1 cellular context compared by ENCODE assay signal in genomic region chr7:27147211-27148030, GRCh38.
TF ChIP-seq lines count a peak whose summit lies in the region.

Gene HOXA6, minus strand, starts transcription at chr7:27147774. Its CDS starts 25 bp downstream, at chr7:27147749.

TF ChIP-seq in HepG2, 621 proteins besides CTCF, POLR2A, EP300 and RAD21 (continued from another document):
- no peak for TF ChIP-seq ZBTB40 (IDR thresholded peaks at IDR 0.05)
- TF ChIP-seq ZBTB40 (CRISPR knock-in tag; IDR thresholded peaks at IDR 0.05) = no peak
- TF ChIP-seq ZNF276 (CRISPR knock-in tag; IDR thresholded peaks at IDR 0.05; ENCODE audit: low read depth) = no peak
- TF ChIP-seq ZNF709 (CRISPR knock-in tag; IDR thresholded peaks at IDR 0.05) = no peak
- no peak for TF ChIP-seq ZNF224 (CRISPR knock-in tag; IDR thresholded peaks at IDR 0.05)
- TF ChIP-seq ZNF619 (CRISPR knock-in tag; IDR thresholded peaks at IDR 0.05) = no peak
- no peak for TF ChIP-seq SKIL (CRISPR knock-in tag; IDR thresholded peaks at IDR 0.05; ENCODE audit: borderline replicate concordance)
- no peak for TF ChIP-seq CBX2 (IDR thresholded peaks at IDR 0.05; ENCODE audit: low read depth, low read length)
- no peak for TF ChIP-seq CBX2 (CRISPR knock-in tag; IDR thresholded peaks at IDR 0.05; ENCODE audit: low read depth)
- no peak for TF ChIP-seq ZNF557 (CRISPR knock-in tag; IDR thresholded peaks at IDR 0.05)
- no peak for TF ChIP-seq ZNF724P (CRISPR knock-in tag; IDR thresholded peaks at IDR 0.05; ENCODE audit: borderline replicate concordance)
- no peak for TF ChIP-seq RFXAP (CRISPR knock-in tag; IDR thresholded peaks at IDR 0.05; ENCODE audit: borderline replicate concordance)
- TF ChIP-seq ZNF18 (CRISPR knock-in tag; IDR thresholded peaks at IDR 0.05; ENCODE audit: insufficient replicate concordance) = no peak
- TF ChIP-seq NFE2L1 (CRISPR knock-in tag; IDR thresholded peaks at IDR 0.05; ENCODE audit: borderline replicate concordance) = no peak
